Comparison of ENCODE assay signal across 17 cellular contexts in genomic region chr2:239602290-239603282, GRCh38.
DNase-seq lines count a peak whose midpoint lies in the region; ATAC-seq and TF ChIP-seq lines count a peak whose summit lies in the region.
"Had no signal": no experiment of that assay in that cellular context is flagged by ENCODE, and none has a peak within 500 bp of the region (broad histone marks: within the 10 kb centered on the region; RNA-seq: fewer than 3 reads in every experiment).

No MANE protein-coding gene starts in this region.

- H3K4me1 ChIP-seq in heart right ventricle: peaks cover 0 to 23% (median 0%) of the 10 kb centered on the region in 9 donors
- H3K4me1 ChIP-seq in upper lobe of left lung: peaks cover 0 to 2% (median 0%) of the 10 kb centered on the region in 4 donors

- peak; percentile 66 for DNase-seq in cardiac septum (ENCODE audit: low spot score)
- no peak for DNase-seq in heart right ventricle
- peak in 14 of 34 experiments; percentile 6 to 47 (median 26) for DNase-seq in T-cell
- peak; percentile 38 to 66 (median 46) for DNase-seq in immature natural killer cell
- peak; percentile 16 to 42 for DNase-seq in upper lobe of left lung
- no peak for DNase-seq in DMS153 treated with DMSO at 0.1 percent for 48 hours (lab: John Stamatoyannopoulos, UW; ENCODE audit: unreplicated experiment)
- no peak for DNase-seq in stimulated activated CD4-positive, alpha-beta T cell treated with anti-CD3 and anti-CD28 coated beads, Interleukin-1b, Interleukin-23, amount 100 ng/mL, for 48 hours
- DNase-seq: activated CD4-positive, alpha-beta T cell treated with anti-CD3 and anti-CD28 coated beads for 48 hours; IMR-90; midbrain; NCI-H146; NCI-H524; stimulated activated CD4-positive, alpha-beta T cell treated with anti-CD3 and anti-CD28 coated beads, Interleukin-4, amount 100 ng/mL, for 24 hours had no signal

- no peaks in the 10 kb centered on the region for H3K9me3 ChIP-seq in heart right ventricle
- H3K9me3 ChIP-seq in upper lobe of left lung: no peaks in the 10 kb centered on the region

- H3K4me3 ChIP-seq in heart right ventricle (no peak overlapping the region), upper lobe of left lung (no peak overlapping the region)

- peak overlapping the region in 1 of 3 donors; percentile 30 for H3K4me3 Mint-ChIP-seq in T-cell
- peak overlapping the region; percentile 46 to 86 (median 73) for H3K4me3 Mint-ChIP-seq in immature natural killer cell
- H3K4me3 Mint-ChIP-seq: B cell; stimulated activated naive CD8-positive, alpha-beta T cell treated with anti-CD3 and anti-CD28 coated beads, Interleukin-15, Interleukin-2, amounts not matched to agents 100 ng/mL and 50 ng/mL, for 24 hours had no signal

- no peaks in the 10 kb centered on the region for H3K36me3 ChIP-seq in heart right ventricle
- no peaks in the 10 kb centered on the region for H3K36me3 ChIP-seq in upper lobe of left lung

- peaks cover 7 to 27% (median 16%) of the 10 kb centered on the region in 3 donors for H3K4me1 Mint-ChIP-seq in T-cell
- H3K4me1 Mint-ChIP-seq in immature natural killer cell: peaks cover 32 to 53% of the 10 kb centered on the region in 2 donors
- H3K4me1 Mint-ChIP-seq: B cell had no signal

- intact Hi-C loops in cardiac septum (cut with DNase I): no loop called here
- intact Hi-C loops in heart right ventricle (cut with DNase I): no loop called here

- ATAC-seq in heart right ventricle (no peak), T-cell (replicated peaks in 1 of 4) (peak; percentile 37 to 81 (median 55)), upper lobe of left lung (ENCODE audit: low FRiP score in 2 of 2) (peak in 1 of 2 donors; percentile 21), HG03432 (IDR thresholded peaks at IDR 0.05; ENCODE audit: unreplicated experiment) (no peak)
- ATAC-seq: SK-N-SH treated with all-trans-retinoic acid at 6 μM for 48 hours had no signal

- H3K36me3 Mint-ChIP-seq in T-cell (no peaks in the 10 kb centered on the region), immature natural killer cell (peaks cover 0 to 3% (median 0%) of the 10 kb centered on the region in 3 donors)

- H3K27ac ChIP-seq in heart right ventricle (no peak overlapping the region), upper lobe of left lung (no peak overlapping the region)

- CTCF ChIA-PET in T-cell (lab: Charles Lee): interaction anchor here in 1 of 2 donors (1.0 kb wide), 1 partner anchor 21 kb away, joined by 4 read pairs; no protein-coding TSS in a partner anchor

- peaks cover 0 to 3% (median 0%) of the 10 kb centered on the region in 3 donors for H3K9me3 Mint-ChIP-seq in T-cell
- peaks cover 0 to 1% (median 0%) of the 10 kb centered on the region in 6 donors for H3K9me3 Mint-ChIP-seq in immature natural killer cell
- H3K9me3 Mint-ChIP-seq: stimulated activated naive CD8-positive, alpha-beta T cell treated with anti-CD3 and anti-CD28 coated beads, Interleukin-15, Interleukin-2, amounts not matched to agents 100 ng/mL and 50 ng/mL, for 24 hours had no signal

- H3K27ac Mint-ChIP-seq in T-cell: peak overlapping the region in 1 of 2 donors; percentile 87
- H3K27ac Mint-ChIP-seq in immature natural killer cell: peak overlapping the region; percentile 46 to 89 (median 77)
- H3K27ac Mint-ChIP-seq: B cell; stimulated activated naive CD8-positive, alpha-beta T cell treated with anti-CD3 and anti-CD28 coated beads, Interleukin-15, Interleukin-2, amounts not matched to agents 100 ng/mL and 50 ng/mL, for 24 hours had no signal

- 74 to 75% methylated on average over 30 of the region's 30 CpGs for WGBS in heart right ventricle, 2 donors
- 83 to 87% methylated on average over 23 to 30 of the region's 30 CpGs for WGBS in upper lobe of left lung, 2 donors

- H3K27me3 ChIP-seq in heart right ventricle (peaks cover 0 to 47% (median 37%) of the 10 kb centered on the region in 7 donors), upper lobe of left lung (no peaks in the 10 kb centered on the region)

- TF ChIP-seq CTCF in heart right ventricle (IDR thresholded peaks at IDR 0.05) (no peak), upper lobe of left lung (IDR thresholded peaks at IDR 0.05) (no peak)

- POLR2A ChIA-PET in T-cell (lab: Charles Lee): no interaction called here

- H3K27me3 Mint-ChIP-seq in T-cell (peaks cover 0 to 8% of the 10 kb centered on the region in 2 donors), immature natural killer cell (ENCODE audit: low read depth in 3 of 3) (peaks cover 2 to 9% (median 3%) of the 10 kb centered on the region in 3 donors)

- TF ChIP-seq POLR2A in upper lobe of left lung (IDR thresholded peaks at IDR 0.05): no peak

- no peak for TF ChIP-seq EP300 in upper lobe of left lung (IDR thresholded peaks at IDR 0.05)

Comparison
In these comparisons a context has a peak if more than half of its experiments do, and no peak if none do; other contexts are left out.
1. DNase-seq: peak in cardiac septum (single experiment), immature natural killer cell (3 of 3) and upper lobe of left lung (2 of 2); none in heart right ventricle (0 of 2), DMS153 treated with DMSO at 0.1 percent for 48 hours (single experiment) and stimulated activated CD4-positive, alpha-beta T cell treated with anti-CD3 and anti-CD28 coated beads, Interleukin-1b, Interleukin-23, amount 100 ng/mL, for 48 hours (single experiment).
2. ATAC-seq: peak in T-cell (4 of 4); none in heart right ventricle (0 of 8) and HG03432 (single experiment).